10 cellular contexts compared by ENCODE assay signal in genomic region chr20:10654630-10655029, GRCh38. TPM values are rescaled to one million over a fixed set of nuclear protein-coding genes. Genes with fewer than 3 reads are reported as not detected.
DNase-seq lines count a peak whose midpoint lies in the region; ATAC-seq, FAIRE-seq and TF ChIP-seq lines count a peak whose summit lies in the region.
"Had no signal": no experiment of that assay in that cellular context is flagged by ENCODE, and none has a peak within 500 bp of the region (broad histone marks: within the 10 kb centered on the region; RNA-seq: fewer than 3 reads in every experiment).

No MANE protein-coding gene starts in this region.

- peaks cover 4% of the 10 kb centered on the region for H3K27me3 Mint-ChIP-seq in endothelial cell (ENCODE audit: unreplicated experiment)
- H3K27me3 Mint-ChIP-seq: dendritic cell treated with granulocyte-macrophage colony-stimulating factor and Interleukin-4, amounts not matched to agents 40 ng/mL and 50 ng/mL, for 4 days had no signal

- peak overlapping the region; percentile 57 for H3K4me3 Mint-ChIP-seq in endothelial cell (ENCODE audit: unreplicated experiment)
- H3K4me3 Mint-ChIP-seq: dendritic cell treated with granulocyte-macrophage colony-stimulating factor and Interleukin-4, amounts not matched to agents 40 ng/mL and 50 ng/mL, for 4 days had no signal

- H3K9me3 Mint-ChIP-seq in endothelial cell (ENCODE audit: unreplicated experiment), result no peaks in the 10 kb centered on the region
- H3K9me3 Mint-ChIP-seq: dendritic cell treated with granulocyte-macrophage colony-stimulating factor and Interleukin-4, amounts not matched to agents 40 ng/mL and 50 ng/mL, for 4 days had no signal

- H3K4me3 ChIP-seq in small intestine (ENCODE audit: low read depth in 1 of 2, low read length in 2 of 2) (no peak overlapping the region), A673 (ENCODE audit: low read depth, low read length, poor library complexity, severe bottlenecking) (no peak overlapping the region)

- H3K27ac ChIP-seq in small intestine (ENCODE audit: low read depth in 1 of 2, low read length in 1 of 2) (peak overlapping the region in 1 of 2 donors; percentile 51), A673 (ENCODE audit: low read depth, low read length, poor library complexity, severe bottlenecking) (no peak overlapping the region)

- H3K27ac Mint-ChIP-seq in endothelial cell (ENCODE audit: unreplicated experiment), result peak overlapping the region; percentile 68
- H3K27ac Mint-ChIP-seq: dendritic cell treated with granulocyte-macrophage colony-stimulating factor and Interleukin-4, amounts not matched to agents 40 ng/mL and 50 ng/mL, for 4 days had no signal

- no peak for TF ChIP-seq CTCF in endothelial cell (IDR thresholded peaks at IDR 0.05; ENCODE audit: unreplicated experiment)
- no peak for TF ChIP-seq CTCF in A673 (conservative IDR thresholded peaks at IDR 0.05; ENCODE audit: low read depth, low read length)

- intact Hi-C loops in A673 (cut with micrococcal nuclease; ENCODE audit: unreplicated experiment), result loop anchor here (5.0 kb wide), 1 partner anchor 187 kb away; no protein-coding TSS in a partner anchor

- H3K9me3 ChIP-seq in small intestine (ENCODE audit: control insufficient read depth, low read depth) (no peaks in the 10 kb centered on the region), A673 (ENCODE audit: low read depth, low read length, poor library complexity, severe bottlenecking) (no peaks in the 10 kb centered on the region)

- BruUV-seq in A673 (replicated peaks; lab: Mats Ljungman, UMichigan), result no TSS peak

- CTCF ChIA-PET in A673 (lab: Charles Lee), result no interaction called here

- DNase-seq in endothelial cell (ENCODE audit: low spot score) (no peak), small intestine (peak; percentile 55), A673 (ENCODE audit: low spot score) (no peak), NCI-H2107 treated with DMSO at 0.1 percent for 48 hours (lab: John Stamatoyannopoulos, UW; ENCODE audit: unreplicated experiment) (no peak), GOT3 (lab: John Stamatoyannopoulos, UW) (no peak)
- no peak for DNase-seq in stimulated activated CD4-positive, alpha-beta T cell treated with anti-CD3 and anti-CD28 coated beads, Interleukin-1b, Interleukin-23, amount 100 ng/mL, for 48 hours
- DNase-seq: T-helper 1 cell had no signal

- H3K36me3 Mint-ChIP-seq in endothelial cell (ENCODE audit: low read depth, unreplicated experiment), result peaks cover 68% of the 10 kb centered on the region

- peak; percentile 44 for ATAC-seq in GM19372 (IDR thresholded peaks at IDR 0.05; ENCODE audit: low read depth, unreplicated experiment)
- peak; percentile 71 for ATAC-seq in HG03095 (IDR thresholded peaks at IDR 0.05; ENCODE audit: unreplicated experiment)

- H3K27me3 ChIP-seq in small intestine (ENCODE audit: control insufficient read depth in 2 of 2, insufficient read depth in 2 of 2, low read length in 2 of 2) (no peaks in the 10 kb centered on the region), A673 (replicated peaks; ENCODE audit: insufficient read depth, low read depth, low read length, poor library complexity) (no peaks in the 10 kb centered on the region)

- H3K36me3 ChIP-seq in small intestine (ENCODE audit: control insufficient read depth in 2 of 2, insufficient read depth in 2 of 2, low read length in 2 of 2) (peaks cover 14 to 27% of the 10 kb centered on the region in 2 donors), A673 (ENCODE audit: insufficient read depth, low read length, poor library complexity, severe bottlenecking) (peaks cover 62% of the 10 kb centered on the region)

- POLR2A ChIA-PET in A673 (lab: Charles Lee; ENCODE audit: low non-redundant PET), result no interaction called here

- no peak for FAIRE-seq in small intestine (lab: Jason Lieb, UNC)

- H3K4me1 ChIP-seq in small intestine (ENCODE audit: control insufficient read depth in 2 of 2, insufficient read depth in 1 of 2, low read depth in 1 of 2, low read length in 1 of 2) (peaks cover 0 to 19% of the 10 kb centered on the region in 2 donors), A673 (ENCODE audit: insufficient read depth, low read length, poor library complexity, severe bottlenecking) (peaks cover 47% of the 10 kb centered on the region)

- 13 to 38% (median 25%) methylated on average over 7 of the region's 7 CpGs for WGBS in small intestine, 3 donors

- H3K4me1 Mint-ChIP-seq in endothelial cell (ENCODE audit: unreplicated experiment), result peaks cover 26% of the 10 kb centered on the region

RNA-seq across cellular contexts. Expression of gene JAG1, which starts 19.2 kb away (rescaled TPM):
- total RNA-seq in endothelial cell (ENCODE audit: unreplicated experiment) (172 TPM), A673 (2021) (42.9 and 57.5 TPM in 2 replicates)
- polyA plus RNA-seq in small intestine, result 10 to 100 TPM in 2 of 3 donors, 1 to 10 TPM in 1; 6.3 to 18.7 (median 12.7) TPM
